13 cellular contexts compared by ENCODE assay signal in genomic region chr2:98732430-98733051, GRCh38. TPM values are rescaled to one million over a fixed set of nuclear protein-coding genes. Genes with fewer than 3 reads are reported as not detected.
DNase-seq lines count a peak whose midpoint lies in the region; ATAC-seq and TF ChIP-seq lines count a peak whose summit lies in the region.
"Had no signal": no experiment of that assay in that cellular context is flagged by ENCODE, and none has a peak within 500 bp of the region (broad histone marks: within the 10 kb centered on the region; RNA-seq: fewer than 3 reads in every experiment).

No MANE protein-coding gene starts in this region.

- H3K27me3 ChIP-seq in Peyer's patch = no peaks in the 10 kb centered on the region
- no peaks in the 10 kb centered on the region for H3K27me3 ChIP-seq in endocrine pancreas (ENCODE audit: control insufficient read depth, insufficient read depth, low read length)
- no peaks in the 10 kb centered on the region for H3K27me3 ChIP-seq in psoas muscle (ENCODE audit: insufficient read depth in 3 of 3, low read length in 2 of 3)
- H3K27me3 ChIP-seq in prostate gland (replicated peaks; ENCODE audit: insufficient read depth) = no peaks in the 10 kb centered on the region

- TF ChIP-seq CTCF in Peyer's patch (IDR thresholded peaks at IDR 0.05) = no peak
- no peak for TF ChIP-seq CTCF in psoas muscle (IDR thresholded peaks at IDR 0.05)
- TF ChIP-seq CTCF in HFFc6 (IDR thresholded peaks at IDR 0.05) = no peak
- TF ChIP-seq CTCF in prostate gland (IDR thresholded peaks at IDR 0.05) = no peak

- peak overlapping the region; percentile 89 to 95 (median 93) for H3K4me3 ChIP-seq in Peyer's patch
- H3K4me3 ChIP-seq in endocrine pancreas (ENCODE audit: control insufficient read depth, insufficient read depth, low read length) = peak overlapping the region; percentile 74
- H3K4me3 ChIP-seq in psoas muscle = peak overlapping the region; percentile 89
- no peak overlapping the region for H3K4me3 ChIP-seq in prostate gland

- 82 to 90% (median 90%) methylated on average over 8 of the region's 8 CpGs for WGBS in psoas muscle, 3 donors
- WGBS in prostate gland = 85% methylated on average over 8 of the region's 8 CpGs

- no peaks in the 10 kb centered on the region for H3K27me3 Mint-ChIP-seq in T-helper 2 cell treated with Interferon-gamma antibody and Interleukin-4, amounts not matched to agents 5 μg/mL and 100 μg/mL, for 36 hours (ENCODE audit: low read depth)
- H3K27me3 Mint-ChIP-seq in HFFc6 (ENCODE audit: insufficient read depth) = peaks cover 30% of the 10 kb centered on the region

- H3K4me1 Mint-ChIP-seq in T-helper 2 cell treated with Interferon-gamma antibody and Interleukin-4, amounts not matched to agents 5 μg/mL and 100 μg/mL, for 36 hours (ENCODE audit: low read depth) = peaks cover 63% of the 10 kb centered on the region
- H3K4me1 Mint-ChIP-seq in HFFc6 (ENCODE audit: low read depth) = peaks cover 6% of the 10 kb centered on the region; the same call in 1 of the 2 replicates

- peak overlapping the region; percentile 92 for H3K27ac Mint-ChIP-seq in T-helper 2 cell treated with Interferon-gamma antibody and Interleukin-4, amounts not matched to agents 5 μg/mL and 100 μg/mL, for 36 hours
- no peak overlapping the region for H3K27ac Mint-ChIP-seq in HFFc6

- H3K36me3 ChIP-seq in Peyer's patch = no peaks in the 10 kb centered on the region
- H3K36me3 ChIP-seq in endocrine pancreas (ENCODE audit: control insufficient read depth, insufficient read depth, low read length) = no peaks in the 10 kb centered on the region
- no peaks in the 10 kb centered on the region for H3K36me3 ChIP-seq in psoas muscle (ENCODE audit: insufficient read depth in 1 of 2, low read depth in 1 of 2)
- no peaks in the 10 kb centered on the region for H3K36me3 ChIP-seq in prostate gland

- no peak overlapping the region for H3K9ac ChIP-seq in endocrine pancreas (ENCODE audit: control insufficient read depth, insufficient read depth, low read length)

- TF ChIP-seq POLR2A in Peyer's patch (IDR thresholded peaks at IDR 0.05) = no peak
- no peak for TF ChIP-seq POLR2A in prostate gland (IDR thresholded peaks at IDR 0.05)

- H3K4me1 ChIP-seq in Peyer's patch = peaks cover 0 to 23% (median 3%) of the 10 kb centered on the region in 4 donors
- peaks cover 4% of the 10 kb centered on the region for H3K4me1 ChIP-seq in endocrine pancreas (ENCODE audit: control insufficient read depth, insufficient read depth, low read length)
- H3K4me1 ChIP-seq in psoas muscle = peaks cover 4% of the 10 kb centered on the region
- no peaks in the 10 kb centered on the region for H3K4me1 ChIP-seq in prostate gland (replicated peaks)

- H3K9me3 Mint-ChIP-seq in T-helper 2 cell treated with Interferon-gamma antibody and Interleukin-4, amounts not matched to agents 5 μg/mL and 100 μg/mL, for 36 hours = peaks cover 5% of the 10 kb centered on the region
- H3K9me3 Mint-ChIP-seq in HFFc6 = no peaks in the 10 kb centered on the region

- H3K9me3 ChIP-seq in Peyer's patch (no peaks in the 10 kb centered on the region), endocrine pancreas (ENCODE audit: control insufficient read depth, low read length) (no peaks in the 10 kb centered on the region), psoas muscle (no peaks in the 10 kb centered on the region), prostate gland (no peaks in the 10 kb centered on the region)

- DNase-seq in T-helper 2 cell treated with Interferon-gamma antibody and Interleukin-4, amounts not matched to agents 5 μg/mL and 100 μg/mL, for 36 hours (ENCODE audit: low spot score) = no peak
- DNase-seq in T-helper 2 cell (no peak), Peyer's patch (no peak), psoas muscle (no peak), HFFc6 (no peak), prostate gland (ENCODE audit: low spot score) (no peak), CD1c-positive myeloid dendritic cell (ENCODE audit: extremely low spot score) (no peak)
- DNase-seq: activated gamma-delta T cell; DMS79; effector CD4-positive, alpha-beta T cell; NCI-H446 had no signal

- H3K36me3 Mint-ChIP-seq in T-helper 2 cell treated with Interferon-gamma antibody and Interleukin-4, amounts not matched to agents 5 μg/mL and 100 μg/mL, for 36 hours (ENCODE audit: low read depth) = peaks cover 18% of the 10 kb centered on the region
- 0 out of 2 replicates have a peak, but pooled peaks cover 3% of the 10 kb centered on the region for H3K36me3 Mint-ChIP-seq in HFFc6 (ENCODE audit: low read depth)

- ATAC-seq in psoas muscle = no peak

- H3K4me3 Mint-ChIP-seq in T-helper 2 cell treated with Interferon-gamma antibody and Interleukin-4, amounts not matched to agents 5 μg/mL and 100 μg/mL, for 36 hours = peak overlapping the region; percentile 94
- H3K4me3 Mint-ChIP-seq in HFFc6 = no peak overlapping the region

- intact Hi-C loops in psoas muscle (cut with DNase I) (loop anchor here (5.0 kb wide), 2 partner anchors 80 to 90 kb away; no protein-coding TSS in a partner anchor), prostate gland (cut with DNase I) (loop anchor here (5.0 kb wide), 1 partner anchor 125 kb away; the partner anchor contains the start of genes COA5 and UNC50)

- H3K27ac ChIP-seq in Peyer's patch = peak overlapping the region; percentile 97 to 99 (median 98)
- H3K27ac ChIP-seq in psoas muscle = no peak overlapping the region
- H3K27ac ChIP-seq in prostate gland = no peak overlapping the region

RNA-seq across cellular contexts. Expression of gene MGAT4A, which starts 1.6 kb away (rescaled TPM):
- total RNA-seq in Peyer's patch (100 to 1,000 TPM in 3 of 4 donors, 10 to 100 TPM in 1; 52.8 to 243 (median 175) TPM), psoas muscle (10 to 100 TPM in 2 of 4 donors, 1 to 10 TPM in 2; 7.0 to 12.3 (median 9.0) TPM), prostate gland (10 to 100 TPM; 14.0 to 20.4 TPM)
- polyA plus RNA-seq in psoas muscle = 10 to 100 TPM in 1 of 3 donors, 1 to 10 TPM in 2; 3.0 to 10.6 (median 6.7) TPM
- total RNA-seq in HFFc6 (2021; fragmentation: NEBNext Ultra II Directional; extraction: Animal tissue kit (Norgen Biotek cat#: 25700)) = under 1 TPM in 1 of 6 experiments, not detected in 5; 0.14 TPM
- total RNA-seq: RPMI7951 had no signal

Comparison
In these comparisons a context has a peak if more than half of its experiments do, and no peak if none do; other contexts are left out.
1. H3K27ac ChIP-seq: peak in Peyer's patch (4 of 4); none in psoas muscle (single experiment) and prostate gland (0 of 2).
2. H3K4me3 ChIP-seq: peak in Peyer's patch (4 of 4), endocrine pancreas (single experiment) and psoas muscle (single experiment); none in prostate gland (0 of 2).
3. RNA of gene MGAT4A, which starts 1.6 kb away (total RNA-seq): 52.8 to 243 TPM in Peyer's patch, 14.0 to 20.4 TPM in prostate gland and 7.0 to 12.3 TPM in psoas muscle; 0.14 TPM in HFFc6; every median in the first group is over 4 times any median in the second.